Comparison of ENCODE assay signal across 10 cellular contexts in genomic region chr1:197197430-197197997, GRCh38. TPM values are rescaled to one million over a fixed set of nuclear protein-coding genes. Genes with fewer than 3 reads are reported as not detected.
A peak's percentile ranks its signal among the peaks of the same experiment; 100 is the strongest.
DNase-seq lines count a peak whose midpoint lies in the region; ATAC-seq and TF ChIP-seq lines count a peak whose summit lies in the region.
"Had no signal": no experiment of that assay in that cellular context is flagged by ENCODE, and none has a peak within 500 bp of the region (broad histone marks: within the 10 kb centered on the region; RNA-seq: fewer than 3 reads in every experiment).

No MANE protein-coding gene starts in this region.

- CTCF ChIA-PET in activated CD4-positive, alpha-beta T cell treated with anti-CD3 and anti-CD28 coated beads, Interleukin-2, amount 10 ng/mL, durations not matched to agents 7 days and 5 days (lab: Charles Lee): no interaction called here
- CTCF ChIA-PET in T-cell (lab: Charles Lee): no interaction called here

- no peak overlapping the region for H3K9ac ChIP-seq in skeletal muscle tissue (ENCODE audit: low read depth in 1 of 3, low read length in 3 of 3)

- H3K27ac Mint-ChIP-seq in activated CD4-positive, alpha-beta T cell treated with anti-CD3 and anti-CD28 coated beads, Interleukin-2, amount 10 ng/mL, durations not matched to agents 7 days and 5 days: no peak overlapping the region
- no peak overlapping the region for H3K27ac Mint-ChIP-seq in T-cell

- peaks cover 17% of the 10 kb centered on the region for H3K36me3 Mint-ChIP-seq in activated CD4-positive, alpha-beta T cell treated with anti-CD3 and anti-CD28 coated beads, Interleukin-2, amount 10 ng/mL, durations not matched to agents 7 days and 5 days (ENCODE audit: low read depth)
- H3K36me3 Mint-ChIP-seq in T-cell: no peaks in the 10 kb centered on the region

- H3K9me3 ChIP-seq in skeletal muscle tissue (ENCODE audit: control insufficient read depth in 3 of 3, low read length in 3 of 3): no peaks in the 10 kb centered on the region
- H3K9me3 ChIP-seq in BE2C: no peaks in the 10 kb centered on the region
- H3K9me3 ChIP-seq: adrenal gland had no signal

- no peak for DNase-seq in activated CD4-positive, alpha-beta T cell treated with anti-CD3 and anti-CD28 coated beads, Interleukin-2, amount 10 ng/mL, durations not matched to agents 7 days and 5 days
- no peak for DNase-seq in activated CD4-positive, alpha-beta T cell treated with anti-CD3 and anti-CD28 coated beads, Interleukin-2, amount 50 U/mL, for 4 hours
- DNase-seq in T-cell (no peak), fibroblast of peridontal ligament (ENCODE audit: extremely low read depth) (peak; percentile 29), BE2C (no peak), GM19238 (ENCODE audit: insufficient read length, low spot score) (no peak)
- DNase-seq: adrenal gland, AML-193 had no signal

- H3K36me3 ChIP-seq in skeletal muscle tissue (ENCODE audit: control insufficient read depth in 3 of 3, insufficient read depth in 3 of 3, low read length in 3 of 3) (no peaks in the 10 kb centered on the region), BE2C (no peaks in the 10 kb centered on the region)
- H3K36me3 ChIP-seq: adrenal gland had no signal

- POLR2A ChIA-PET in activated CD4-positive, alpha-beta T cell treated with anti-CD3 and anti-CD28 coated beads, Interleukin-2, amount 10 ng/mL, durations not matched to agents 7 days and 5 days (lab: Charles Lee): no interaction called here
- POLR2A ChIA-PET in T-cell (lab: Charles Lee): no interaction called here

- no peaks in the 10 kb centered on the region for H3K27me3 Mint-ChIP-seq in activated CD4-positive, alpha-beta T cell treated with anti-CD3 and anti-CD28 coated beads, Interleukin-2, amount 10 ng/mL, durations not matched to agents 7 days and 5 days
- H3K27me3 Mint-ChIP-seq in T-cell: no peaks in the 10 kb centered on the region

- ATAC-seq in T-cell (replicated peaks in 1 of 4): no peak
- no peak for ATAC-seq in GM19395 (IDR thresholded peaks at IDR 0.05; ENCODE audit: unreplicated experiment)

- no peaks in the 10 kb centered on the region for H3K9me3 Mint-ChIP-seq in activated CD4-positive, alpha-beta T cell treated with anti-CD3 and anti-CD28 coated beads, Interleukin-2, amount 10 ng/mL, durations not matched to agents 7 days and 5 days
- H3K9me3 Mint-ChIP-seq in T-cell: no peaks in the 10 kb centered on the region

- H3K4me1 ChIP-seq in skeletal muscle tissue (ENCODE audit: control insufficient read depth in 3 of 3, insufficient read depth in 3 of 3, low read length in 3 of 3): peaks cover 10 to 31% (median 13%) of the 10 kb centered on the region in 3 donors
- H3K4me1 ChIP-seq in BE2C: peaks cover 6% of the 10 kb centered on the region; the same call in 1 of the 2 replicates

- no peak for TF ChIP-seq CTCF in BE2C (IDR thresholded peaks at IDR 0.05; ENCODE audit: low read depth, low read length)

- no peaks in the 10 kb centered on the region for H3K27me3 ChIP-seq in skeletal muscle tissue (ENCODE audit: control insufficient read depth in 3 of 3, insufficient read depth in 3 of 3, low read length in 3 of 3)
- no peaks in the 10 kb centered on the region for H3K27me3 ChIP-seq in BE2C
- H3K27me3 ChIP-seq: adrenal gland had no signal

- no peak overlapping the region for H3K27ac ChIP-seq in skeletal muscle tissue (ENCODE audit: low read depth, low read length)
- H3K27ac ChIP-seq: adrenal gland had no signal

- H3K4me3 ChIP-seq in skeletal muscle tissue (ENCODE audit: low read length in 3 of 3) (peak overlapping the region in 2 of 3 donors; percentile 34 to 96), BE2C (ENCODE audit: low read depth, low read length) (no peak overlapping the region)

- H3K4me3 Mint-ChIP-seq in activated CD4-positive, alpha-beta T cell treated with anti-CD3 and anti-CD28 coated beads, Interleukin-2, amount 10 ng/mL, durations not matched to agents 7 days and 5 days: peak overlapping the region; percentile 21
- peak overlapping the region; percentile 62 to 97 (median 96) for H3K4me3 Mint-ChIP-seq in T-cell

- peaks cover 60% of the 10 kb centered on the region for H3K4me1 Mint-ChIP-seq in activated CD4-positive, alpha-beta T cell treated with anti-CD3 and anti-CD28 coated beads, Interleukin-2, amount 10 ng/mL, durations not matched to agents 7 days and 5 days
- H3K4me1 Mint-ChIP-seq in T-cell: peaks cover 79 to 89% (median 81%) of the 10 kb centered on the region in 3 donors

RNA-seq across cellular contexts. Expression of gene ZBTB41, which starts 3.6 kb away (rescaled TPM):
- total RNA-seq in activated CD4-positive, alpha-beta T cell treated with anti-CD3 and anti-CD28 coated beads, Interleukin-2, amount 10 ng/mL, durations not matched to agents 7 days and 5 days: 1 to 10 TPM; 6.2 to 7.0 TPM
- total RNA-seq in T-cell: 1 to 10 TPM; 8.3 to 9.9 (median 8.6) TPM
- total RNA-seq in skeletal muscle tissue: 9.9 TPM
- polyA plus RNA-seq in BE2C (2012; ENCODE audit: insufficient read depth, insufficient read length, low read depth): 1.0 TPM

RNA-seq across cellular contexts. Expression of gene ASPM, which starts 51.0 kb away (rescaled TPM):
- total RNA-seq in activated CD4-positive, alpha-beta T cell treated with anti-CD3 and anti-CD28 coated beads, Interleukin-2, amount 10 ng/mL, durations not matched to agents 7 days and 5 days: 100 to 1,000 TPM in 1 of 2 experiments, 10 to 100 TPM in 1; 92.8 to 104 TPM
- total RNA-seq in T-cell: under 1 TPM; 0.41 to 0.93 (median 0.44) TPM
- total RNA-seq in skeletal muscle tissue: 5.7 TPM
- 3.2 TPM for polyA plus RNA-seq in BE2C (2012; ENCODE audit: insufficient read depth, insufficient read length, low read depth)

Comparison
In these comparisons a context has a peak if more than half of its experiments do, and no peak if none do; other contexts are left out.
1. RNA of gene ASPM, which starts 51.0 kb away (total RNA-seq): 92.8 to 104 TPM in activated CD4-positive, alpha-beta T cell treated with anti-CD3 and anti-CD28 coated beads, Interleukin-2, amount 10 ng/mL, durations not matched to agents 7 days and 5 days; 5.7 TPM in skeletal muscle tissue (single experiment) and 0.41 to 0.93 TPM in T-cell; every median in the first group is over 10 times any median in the second.